In genomic region chr7:134632937-134633540, GRCh38 we compare ENCODE assay signal across 8 cellular contexts. TPM values are rescaled to one million over a fixed set of nuclear protein-coding genes. Genes with fewer than 3 reads are reported as not detected.
DNase-seq lines count a peak whose midpoint lies in the region; ATAC-seq and TF ChIP-seq lines count a peak whose summit lies in the region.

No MANE protein-coding gene starts in this region.

- CTCF ChIA-PET in activated B cell treated with CpG ODN at 0.5 μM for 24 hours (lab: Charles Lee): interaction anchor here (0.5 to 6.3 kb wide), 23 partner anchors 9 to 641 kb away, joined by 3 to 56 read pairs (median 4); partner anchors contain the start of genes AGBL3, BPGM and CYREN

- ATAC-seq in CD4-positive, CD25-positive, alpha-beta regulatory T cell (ENCODE audit: low read depth in 2 of 2): peak; percentile 67 to 86
- ATAC-seq in activated B cell treated with CpG ODN at 0.5 μM for 24 hours (ENCODE audit: low read depth) (peak; percentile 71), GM21528 (IDR thresholded peaks at IDR 0.05; ENCODE audit: low FRiP score, unreplicated experiment) (no peak)

- H3K9me3 ChIP-seq in CD4-positive, CD25-positive, alpha-beta regulatory T cell (ENCODE audit: control insufficient read depth in 2 of 2, low read length in 2 of 2): no peaks in the 10 kb centered on the region

- H3K27me3 Mint-ChIP-seq in CD4-positive, CD25-positive, alpha-beta regulatory T cell: peaks cover 14% of the 10 kb centered on the region
- H3K27me3 Mint-ChIP-seq in activated B cell treated with CpG ODN at 0.5 μM for 24 hours: peaks cover 14% of the 10 kb centered on the region

- H3K9me3 Mint-ChIP-seq in CD4-positive, CD25-positive, alpha-beta regulatory T cell: no peaks in the 10 kb centered on the region
- no peaks in the 10 kb centered on the region for H3K9me3 Mint-ChIP-seq in activated B cell treated with CpG ODN at 0.5 μM for 24 hours

- no peaks in the 10 kb centered on the region for H3K36me3 ChIP-seq in CD4-positive, CD25-positive, alpha-beta regulatory T cell (ENCODE audit: control insufficient read depth, insufficient read depth, low read length)

- no peak overlapping the region for H3K4me3 Mint-ChIP-seq in CD4-positive, CD25-positive, alpha-beta regulatory T cell
- no peak overlapping the region for H3K4me3 Mint-ChIP-seq in activated B cell treated with CpG ODN at 0.5 μM for 24 hours

- H3K27ac Mint-ChIP-seq in CD4-positive, CD25-positive, alpha-beta regulatory T cell: no peak overlapping the region
- H3K27ac Mint-ChIP-seq in activated B cell treated with CpG ODN at 0.5 μM for 24 hours: no peak overlapping the region

- H3K27ac ChIP-seq in CD4-positive, CD25-positive, alpha-beta regulatory T cell (ENCODE audit: insufficient read depth, low read length, poor library complexity, severe bottlenecking): no peak overlapping the region

- DNase-seq in CD4-positive, CD25-positive, alpha-beta regulatory T cell: peak in 2 of 3 donors; percentile 61 to 80
- peak; percentile 63 for DNase-seq in M059J (ENCODE audit: low read depth)
- no peak for DNase-seq in activated B cell treated with CpG ODN at 0.5 μM for 24 hours
- DNase-seq in fibroblast of the conjunctiva (ENCODE audit: low read depth): peak; percentile 43
- DNase-seq in retina: peak; percentile 26
- no peak for DNase-seq in stimulated activated CD4-positive, alpha-beta T cell treated with anti-CD3 and anti-CD28 coated beads, Interleukin-2, amount 100 ng/mL, for 48 hours

- peaks cover 13 to 19% (median 16%) of the 10 kb centered on the region in 4 donors for H3K4me1 Mint-ChIP-seq in CD4-positive, CD25-positive, alpha-beta regulatory T cell
- H3K4me1 Mint-ChIP-seq in activated B cell treated with CpG ODN at 0.5 μM for 24 hours: peaks cover 10% of the 10 kb centered on the region

- peaks cover 10% of the 10 kb centered on the region for H3K27me3 ChIP-seq in CD4-positive, CD25-positive, alpha-beta regulatory T cell (ENCODE audit: control insufficient read depth, insufficient read depth, low read length)

- peak; percentile 67 for TF ChIP-seq CTCF in GM12872 (IDR thresholded peaks at IDR 0.05; ENCODE audit: insufficient read depth, low read depth, low read length)
- no peak for TF ChIP-seq CTCF in activated B cell treated with CpG ODN at 0.5 μM for 24 hours (IDR thresholded peaks at IDR 0.05)

- H3K4me3 ChIP-seq in CD4-positive, CD25-positive, alpha-beta regulatory T cell (ENCODE audit: low read depth, low read length): no peak overlapping the region

- POLR2A ChIA-PET in activated B cell treated with CpG ODN at 0.5 μM for 24 hours (lab: Charles Lee): interaction anchor here (2.3 to 4.1 kb wide), 2 partner anchors 13 to 537 kb away, joined by 10 to 14 read pairs; partner anchors contain the start of genes BPGM and CYREN

- peaks cover 5% of the 10 kb centered on the region for H3K4me1 ChIP-seq in CD4-positive, CD25-positive, alpha-beta regulatory T cell (ENCODE audit: control insufficient read depth, insufficient read depth, low read length, poor library complexity, severe bottlenecking)

- intact Hi-C loops in activated B cell treated with CpG ODN at 0.5 μM for 24 hours (cut with micrococcal nuclease): loop anchor here (1.0 kb wide), 8 partner anchors 68 to 702 kb away; partner anchors contain the start of genes CYREN and WDR91

- no peaks in the 10 kb centered on the region for H3K36me3 Mint-ChIP-seq in CD4-positive, CD25-positive, alpha-beta regulatory T cell
- no peaks in the 10 kb centered on the region for H3K36me3 Mint-ChIP-seq in activated B cell treated with CpG ODN at 0.5 μM for 24 hours (ENCODE audit: low read depth)

RNA-seq across cellular contexts. Expression of gene BPGM, which starts 13.6 kb away (rescaled TPM):
- total RNA-seq in CD4-positive, CD25-positive, alpha-beta regulatory T cell: 14.8 TPM
- polyA plus RNA-seq in CD4-positive, CD25-positive, alpha-beta regulatory T cell: 10 to 100 TPM; 21.4 to 30.2 (median 27.0) TPM
- total RNA-seq in M059J (2014; rRNA removed; shearing (Covaris generic)): 36.4 and 39.6 TPM in 2 replicates
- 10.1 and 10.2 TPM in 2 replicates for total RNA-seq in activated B cell treated with CpG ODN at 0.5 μM for 24 hours

Comparison
In these comparisons a context has a peak if more than half of its experiments do, and no peak if none do; other contexts are left out.
1. DNase-seq: peak in CD4-positive, CD25-positive, alpha-beta regulatory T cell (2 of 3), M059J (single experiment), fibroblast of the conjunctiva (single experiment) and retina (single experiment); none in activated B cell treated with CpG ODN at 0.5 μM for 24 hours (single experiment) and stimulated activated CD4-positive, alpha-beta T cell treated with anti-CD3 and anti-CD28 coated beads, Interleukin-2, amount 100 ng/mL, for 48 hours (0 of 2).